1 cellular context compared by ENCODE assay signal in genomic region chr3:81916890-81917289, GRCh38.
TF ChIP-seq lines count a peak whose summit lies in the region.

No MANE protein-coding gene starts in this region.

TF ChIP-seq in GM12878, 131 proteins besides CTCF, POLR2A, EP300 and RAD21 (continued from another document):
- no peak for TF ChIP-seq ELK1 (IDR thresholded peaks at IDR 0.05; ENCODE audit: low read depth, low read length)
